In the genomic region with DNA sequence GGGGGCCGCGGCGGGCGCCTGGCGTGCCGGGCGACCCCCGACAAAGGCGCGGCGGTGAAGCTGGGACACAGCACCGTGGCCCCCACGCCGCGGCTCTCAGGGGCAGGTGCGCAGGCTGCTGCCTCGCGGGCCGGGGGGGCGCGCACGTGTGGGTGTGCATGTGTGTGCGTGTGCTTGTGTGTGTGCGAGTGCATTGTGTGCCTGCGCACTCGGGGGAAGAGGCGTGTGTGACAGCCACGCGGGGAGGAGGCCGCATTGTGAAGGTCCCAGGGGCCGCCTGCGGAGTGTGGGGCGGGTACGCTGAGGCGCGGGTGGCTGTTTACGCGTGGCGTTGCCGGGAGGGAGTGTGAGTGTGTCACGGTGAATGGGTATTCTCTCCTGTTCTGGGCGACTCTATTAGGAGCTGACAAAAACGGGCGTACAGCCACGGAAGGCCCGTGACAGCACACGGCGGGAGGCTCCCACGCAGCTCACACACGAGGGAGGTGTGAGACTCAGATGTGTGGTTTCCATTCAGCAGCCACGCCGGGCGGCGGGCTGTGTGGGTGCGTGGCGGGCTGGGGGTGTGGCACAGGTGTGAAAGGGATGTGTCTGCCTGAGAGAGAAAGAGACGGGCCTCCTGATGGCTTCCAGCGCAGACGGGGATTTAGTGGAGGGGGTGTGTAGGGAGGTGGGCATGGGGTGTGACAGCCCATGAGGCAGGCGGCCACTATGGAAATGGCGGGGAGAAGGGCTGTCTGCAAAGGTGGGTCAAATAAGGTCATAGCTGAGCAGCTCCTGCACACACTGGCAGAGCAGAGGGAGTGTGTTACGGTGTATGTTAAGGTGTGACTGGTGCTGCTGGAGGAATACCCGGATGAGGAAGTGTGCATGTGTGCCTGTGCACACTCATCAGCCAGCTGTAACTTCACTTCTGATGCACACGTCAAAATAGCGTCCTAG, we compare ENCODE assay signal across 8 cellular contexts. TPM values are rescaled to one million over a fixed set of nuclear protein-coding genes. Genes with fewer than 3 reads are reported as not detected.
DNase-seq lines count a peak whose midpoint lies in the region; ATAC-seq and TF ChIP-seq lines count a peak whose summit lies in the region.

No MANE protein-coding gene starts in this region.

- ATAC-seq in CD4-positive, CD25-positive, alpha-beta regulatory T cell (ENCODE audit: low read depth in 2 of 2) = peak; percentile 45 to 49
- ATAC-seq in HG02852 (IDR thresholded peaks at IDR 0.05; ENCODE audit: unreplicated experiment) (peak; percentile 25), naive B cell (ENCODE audit: low read depth in 2 of 2) (peak; percentile 74 to 77), thoracic aorta (ENCODE audit: insufficient number of reproducible peaks, low FRiP score, low read depth) (no peak), HG03442 (IDR thresholded peaks at IDR 0.05; ENCODE audit: unreplicated experiment) (no peak)

- peak overlapping the region; percentile 48 for H3K4me3 ChIP-seq in CD4-positive, CD25-positive, alpha-beta regulatory T cell (ENCODE audit: low read depth, low read length)
- peak overlapping the region; percentile 81 for H3K4me3 ChIP-seq in WERI-Rb-1 (ENCODE audit: low read depth, low read length)
- peak overlapping the region; percentile 59 for H3K4me3 ChIP-seq in thoracic aorta

- peaks cover 13% of the 10 kb centered on the region for H3K4me1 ChIP-seq in CD4-positive, CD25-positive, alpha-beta regulatory T cell (ENCODE audit: control insufficient read depth, insufficient read depth, low read length, poor library complexity, severe bottlenecking)
- peaks cover 3 to 12% of the 10 kb centered on the region in 2 donors for H3K4me1 ChIP-seq in thoracic aorta (ENCODE audit: control insufficient read depth in 1 of 2, low read depth in 2 of 2)

- H3K27ac ChIP-seq in CD4-positive, CD25-positive, alpha-beta regulatory T cell (ENCODE audit: insufficient read depth, low read length, poor library complexity, severe bottlenecking) = no peak overlapping the region
- H3K27ac ChIP-seq in WERI-Rb-1 (peak overlapping the region; percentile 81), thoracic aorta (no peak overlapping the region)

- DNase-seq in CD4-positive, CD25-positive, alpha-beta regulatory T cell = peak; percentile 7 to 41 (median 26)
- DNase-seq in WERI-Rb-1 (peak; percentile 73), naive B cell (peak; percentile 57), thoracic aorta (ENCODE audit: low spot score) (no peak), HT-29 (ENCODE audit: low spot score) (no peak)

- peaks cover 24% of the 10 kb centered on the region for H3K27me3 ChIP-seq in CD4-positive, CD25-positive, alpha-beta regulatory T cell (ENCODE audit: control insufficient read depth, insufficient read depth, low read length)
- H3K27me3 ChIP-seq in WERI-Rb-1 (ENCODE audit: insufficient read depth, low read depth, severe bottlenecking) (peaks cover 3% of the 10 kb centered on the region), thoracic aorta (replicated peaks; ENCODE audit: insufficient read depth) (no peaks in the 10 kb centered on the region)

- peaks cover 0 to 3% (median 1%) of the 10 kb centered on the region in 7 donors for H3K9me3 Mint-ChIP-seq in CD4-positive, CD25-positive, alpha-beta regulatory T cell
- H3K9me3 Mint-ChIP-seq in dendritic cell treated with granulocyte-macrophage colony-stimulating factor and Interleukin-4, amounts not matched to agents 40 ng/mL and 50 ng/mL, for 4 days = no peaks in the 10 kb centered on the region
- H3K9me3 Mint-ChIP-seq in naive B cell = no peaks in the 10 kb centered on the region

- H3K4me3 Mint-ChIP-seq in CD4-positive, CD25-positive, alpha-beta regulatory T cell = peak overlapping the region; percentile 81 to 93 (median 90)
- peak overlapping the region; percentile 77 for H3K4me3 Mint-ChIP-seq in dendritic cell treated with granulocyte-macrophage colony-stimulating factor and Interleukin-4, amounts not matched to agents 40 ng/mL and 50 ng/mL, for 4 days
- peak overlapping the region; percentile 86 to 94 (median 92) for H3K4me3 Mint-ChIP-seq in naive B cell

- H3K4me1 Mint-ChIP-seq in CD4-positive, CD25-positive, alpha-beta regulatory T cell = peaks cover 0 to 28% (median 22%) of the 10 kb centered on the region in 4 donors
- H3K4me1 Mint-ChIP-seq in dendritic cell treated with granulocyte-macrophage colony-stimulating factor and Interleukin-4, amounts not matched to agents 40 ng/mL and 50 ng/mL, for 4 days (ENCODE audit: low read depth) = peaks cover 19% of the 10 kb centered on the region
- H3K4me1 Mint-ChIP-seq in naive B cell = peaks cover 19 to 26% (median 23%) of the 10 kb centered on the region in 3 donors

- no peaks in the 10 kb centered on the region for H3K36me3 ChIP-seq in CD4-positive, CD25-positive, alpha-beta regulatory T cell (ENCODE audit: control insufficient read depth, insufficient read depth, low read length)
- no peaks in the 10 kb centered on the region; the same call in 1 of the 2 replicates for H3K36me3 ChIP-seq in WERI-Rb-1
- no peaks in the 10 kb centered on the region for H3K36me3 ChIP-seq in thoracic aorta

- no peaks in the 10 kb centered on the region for H3K36me3 Mint-ChIP-seq in CD4-positive, CD25-positive, alpha-beta regulatory T cell
- no peaks in the 10 kb centered on the region for H3K36me3 Mint-ChIP-seq in dendritic cell treated with granulocyte-macrophage colony-stimulating factor and Interleukin-4, amounts not matched to agents 40 ng/mL and 50 ng/mL, for 4 days (ENCODE audit: low read depth)
- peaks cover 0 to 7% of the 10 kb centered on the region in 2 donors for H3K36me3 Mint-ChIP-seq in naive B cell

- peak overlapping the region in 2 of 3 donors; percentile 76 to 86 for H3K27ac Mint-ChIP-seq in CD4-positive, CD25-positive, alpha-beta regulatory T cell
- H3K27ac Mint-ChIP-seq in dendritic cell treated with granulocyte-macrophage colony-stimulating factor and Interleukin-4, amounts not matched to agents 40 ng/mL and 50 ng/mL, for 4 days = no peak overlapping the region
- H3K27ac Mint-ChIP-seq in naive B cell = peak overlapping the region in 4 of 6 donors; percentile 14 to 89 (median 37)

- peaks cover 54% of the 10 kb centered on the region for H3K27me3 Mint-ChIP-seq in CD4-positive, CD25-positive, alpha-beta regulatory T cell
- H3K27me3 Mint-ChIP-seq in dendritic cell treated with granulocyte-macrophage colony-stimulating factor and Interleukin-4, amounts not matched to agents 40 ng/mL and 50 ng/mL, for 4 days = peaks cover 53% of the 10 kb centered on the region
- H3K27me3 Mint-ChIP-seq in naive B cell = peaks cover 20 to 38% (median 33%) of the 10 kb centered on the region in 3 donors

- intact Hi-C loops in dendritic cell treated with granulocyte-macrophage colony-stimulating factor and Interleukin-4, amounts not matched to agents 40 ng/mL and 50 ng/mL, for 4 days (cut with micrococcal nuclease) = loop anchor here (10.0 kb wide), 1 partner anchor 55 kb away; no protein-coding TSS in a partner anchor

- H3K9me3 ChIP-seq in CD4-positive, CD25-positive, alpha-beta regulatory T cell (ENCODE audit: control insufficient read depth in 2 of 2, low read length in 2 of 2) = no peaks in the 10 kb centered on the region
- H3K9me3 ChIP-seq in WERI-Rb-1 (ENCODE audit: severe bottlenecking) (peaks cover 5% of the 10 kb centered on the region), thoracic aorta (no peaks in the 10 kb centered on the region)

- no peak for TF ChIP-seq CTCF in WERI-Rb-1 (IDR thresholded peaks at IDR 0.05; ENCODE audit: low read depth, low read length)
- no peak for TF ChIP-seq CTCF in thoracic aorta (IDR thresholded peaks at IDR 0.05)

RNA-seq across cellular contexts. Expression of gene PODXL2, which starts 0.7 kb away (rescaled TPM):
- 1.7 TPM for total RNA-seq in CD4-positive, CD25-positive, alpha-beta regulatory T cell
- 1 to 10 TPM in 3 of 4 donors, under 1 TPM in 1; 0.87 to 3.1 (median 2.1) TPM for polyA plus RNA-seq in CD4-positive, CD25-positive, alpha-beta regulatory T cell
- 1 to 10 TPM; 1.8 to 5.8 (median 2.8) TPM for polyA plus RNA-seq in naive B cell (ENCODE audit: low read depth in 6 of 6)
- total RNA-seq in thoracic aorta = 1 to 10 TPM; 2.8 to 7.8 TPM
- total RNA-seq in HT-29 (2014; rRNA removed; shearing (Covaris generic)) = 41.7 and 42.0 TPM in 2 replicates

RNA-seq across cellular contexts. Expression of gene MCM2, which starts 31.5 kb away (rescaled TPM):
- total RNA-seq in CD4-positive, CD25-positive, alpha-beta regulatory T cell = 15.7 TPM
- polyA plus RNA-seq in CD4-positive, CD25-positive, alpha-beta regulatory T cell = 10 to 100 TPM; 14.4 to 17.2 (median 16.2) TPM
- polyA plus RNA-seq in naive B cell (ENCODE audit: low read depth in 6 of 6) = 10 to 100 TPM; 23.7 to 36.7 (median 26.8) TPM
- total RNA-seq in thoracic aorta = 1 to 10 TPM; 4.5 to 5.4 TPM
- 282 and 292 TPM in 2 replicates for total RNA-seq in HT-29 (2014; rRNA removed; shearing (Covaris generic))

RNA-seq across cellular contexts. Expression of gene TPRA1, which starts 39.2 kb away (rescaled TPM):
- total RNA-seq in CD4-positive, CD25-positive, alpha-beta regulatory T cell = 15.9 TPM
- polyA plus RNA-seq in CD4-positive, CD25-positive, alpha-beta regulatory T cell = 10 to 100 TPM; 14.0 to 27.4 (median 24.5) TPM
- polyA plus RNA-seq in naive B cell (ENCODE audit: low read depth in 6 of 6) = 10 to 100 TPM; 11.0 to 37.0 (median 18.2) TPM
- total RNA-seq in thoracic aorta = 10 to 100 TPM; 32.0 to 37.8 TPM
- total RNA-seq in HT-29 (2014; rRNA removed; shearing (Covaris generic)) = 73.0 and 84.4 TPM in 2 replicates

RNA-seq across cellular contexts. Expression of gene ABTB1, which starts 43.0 kb away (rescaled TPM):
- 130 TPM for total RNA-seq in CD4-positive, CD25-positive, alpha-beta regulatory T cell
- 100 to 1,000 TPM; 120 to 129 (median 121) TPM for polyA plus RNA-seq in CD4-positive, CD25-positive, alpha-beta regulatory T cell
- polyA plus RNA-seq in naive B cell (ENCODE audit: low read depth in 6 of 6) = 10 to 100 TPM; 57.4 to 88.4 (median 79.4) TPM
- 10 to 100 TPM; 71.7 to 78.7 TPM for total RNA-seq in thoracic aorta
- 5.5 and 10.1 TPM in 2 replicates for total RNA-seq in HT-29 (2014; rRNA removed; shearing (Covaris generic))

Comparison
In these comparisons a context has a peak if more than half of its experiments do, and no peak if none do; other contexts are left out.
1. ATAC-seq: peak in CD4-positive, CD25-positive, alpha-beta regulatory T cell (2 of 2), HG02852 (single experiment) and naive B cell (2 of 2); none in thoracic aorta (single experiment) and HG03442 (single experiment).
2. DNase-seq: peak in CD4-positive, CD25-positive, alpha-beta regulatory T cell (3 of 3), WERI-Rb-1 (single experiment) and naive B cell (single experiment); none in thoracic aorta (single experiment) and HT-29 (single experiment).
3. RNA of gene MCM2, which starts 31.5 kb away (total RNA-seq): 282 to 292 TPM in HT-29; 15.7 TPM in CD4-positive, CD25-positive, alpha-beta regulatory T cell (single experiment) and 4.5 to 5.4 TPM in thoracic aorta; every median in the first group is over 10 times any median in the second.
4. Peak in every context shown above with its lines, with median percentiles within 50 percentile points of each other: H3K4me3 ChIP-seq and H3K4me3 Mint-ChIP-seq.